Comparison of ENCODE assay signal across 8 cellular contexts in the genomic region with DNA sequence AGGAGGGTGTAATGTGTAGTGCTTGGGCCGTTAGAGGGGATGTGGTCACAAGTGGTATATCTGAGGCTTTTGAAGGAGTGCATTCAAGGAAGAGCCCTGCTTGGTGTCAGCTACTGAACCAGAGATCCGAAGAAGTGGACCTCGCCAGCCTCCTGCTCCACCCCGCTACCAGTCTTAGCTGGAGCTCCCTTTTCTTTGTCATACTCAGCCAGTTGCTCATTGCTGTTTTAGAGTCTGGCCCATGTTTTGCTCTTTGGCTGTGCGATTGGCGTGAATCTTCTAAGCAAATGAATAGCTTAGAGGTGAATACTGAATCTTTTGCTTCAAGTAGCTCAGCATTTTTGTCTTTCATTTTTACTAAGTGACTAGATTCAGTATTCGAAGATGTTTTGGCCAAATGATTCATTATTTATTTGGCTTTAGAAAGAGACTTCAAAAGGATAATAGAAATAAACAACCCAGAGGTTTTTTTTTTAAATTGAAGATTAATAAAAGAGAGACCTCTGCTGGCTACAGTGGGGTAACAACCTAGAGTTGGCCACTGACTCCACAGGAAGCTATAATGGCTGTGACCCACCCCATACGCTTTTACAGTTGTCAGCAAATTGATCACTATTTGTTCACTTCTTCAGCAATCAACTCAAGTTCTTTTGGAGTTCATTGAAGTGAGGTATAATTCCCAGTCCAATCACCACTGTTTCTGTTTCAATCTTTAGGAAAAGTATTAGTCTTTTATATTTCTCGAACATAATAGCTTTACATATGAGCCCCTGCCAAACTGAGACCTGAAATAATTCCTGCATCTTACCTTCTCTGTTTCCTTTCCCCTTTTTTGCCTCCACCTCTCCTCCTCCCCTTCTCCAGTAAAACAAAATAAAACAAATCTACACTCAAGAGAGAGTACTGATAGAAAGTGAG. TPM values are rescaled to one million over a fixed set of nuclear protein-coding genes. Genes with fewer than 3 reads are reported as not detected.
DNase-seq lines count a peak whose midpoint lies in the region; ATAC-seq and TF ChIP-seq lines count a peak whose summit lies in the region.

No MANE protein-coding gene starts in this region.

- intact Hi-C loops in left ventricle myocardium superior (cut with micrococcal nuclease), result no loop called here
- intact Hi-C loops in lower leg skin (cut with DNase I; ENCODE audit: low total_unique reads), result no loop called here

- CTCF ChIA-PET in BJ (lab: Yijun Ruan, JAX), result interaction anchor here (0.6 to 3.7 kb wide), 27 partner anchors 10 to 1178 kb away, joined by 3 to 16 read pairs (median 3); a partner anchor contains a TSS

- H3K4me3 ChIP-seq in BJ (ENCODE audit: low read depth, low read length) (peak overlapping the region; percentile 7; the same call in 1 of the 2 replicates), adipocyte (ENCODE audit: low read length) (peak overlapping the region; percentile 72), skeletal muscle satellite cell (ENCODE audit: low read length) (peak overlapping the region; percentile 32), lower leg skin (ENCODE audit: low read depth, poor library complexity, severe bottlenecking) (no peak overlapping the region)

- H3K9ac ChIP-seq in adipocyte (ENCODE audit: low read length), result peak overlapping the region; percentile 66
- H3K9ac ChIP-seq in skeletal muscle satellite cell (ENCODE audit: low read depth, low read length), result peak overlapping the region; percentile 72

- H3K4me1 ChIP-seq in adipocyte (ENCODE audit: control insufficient read depth, insufficient read depth, low read length), result peaks cover 30% of the 10 kb centered on the region
- H3K4me1 ChIP-seq in skeletal muscle satellite cell (ENCODE audit: control insufficient read depth, insufficient read depth, low read length), result peaks cover 22% of the 10 kb centered on the region

- POLR2A ChIA-PET in BJ (lab: Charles Lee), result interaction anchor here (0.6 to 1.4 kb wide), 4 partner anchors 10 to 474 kb away, joined by 3 to 4 read pairs (median 4); no protein-coding TSS in a partner anchor

- H3K4me2 ChIP-seq in skeletal muscle satellite cell (ENCODE audit: low read length), result peak overlapping the region; percentile 83

- no peaks in the 10 kb centered on the region for H3K9me3 ChIP-seq in adipocyte (ENCODE audit: control insufficient read depth, low read length)
- H3K9me3 ChIP-seq in skeletal muscle satellite cell (replicated peaks; ENCODE audit: low read length), result no peaks in the 10 kb centered on the region

- 23 to 25% methylated on average over 9 of the region's 9 CpGs for WGBS in lower leg skin, 2 donors

- TF ChIP-seq POLR2A in lower leg skin (IDR thresholded peaks at IDR 0.05), result no peak

- peak; percentile 56 for TF ChIP-seq CTCF in BJ (IDR thresholded peaks at IDR 0.05; ENCODE audit: insufficient read depth, low read depth, low read length)
- no peak for TF ChIP-seq CTCF in lower leg skin (IDR thresholded peaks at IDR 0.05)

- ATAC-seq in GM18520 (IDR thresholded peaks at IDR 0.05; ENCODE audit: unreplicated experiment), result peak; percentile 42
- peak; percentile 63 for ATAC-seq in HG03097 (IDR thresholded peaks at IDR 0.05; ENCODE audit: low FRiP score, unreplicated experiment)
- peak; percentile 77 for ATAC-seq in left ventricle myocardium superior

- no peaks in the 10 kb centered on the region for H3K27me3 ChIP-seq in BJ (ENCODE audit: control insufficient read depth, insufficient read depth, low read length)
- H3K27me3 ChIP-seq in adipocyte (replicated peaks; ENCODE audit: control insufficient read depth, insufficient read depth, low read length), result no peaks in the 10 kb centered on the region
- no peaks in the 10 kb centered on the region for H3K27me3 ChIP-seq in skeletal muscle satellite cell (ENCODE audit: control insufficient read depth, insufficient read depth, low read length)

- peak; percentile 59 for DNase-seq in BJ (ENCODE audit: low read depth)
- DNase-seq in OCI-M1 (lab: John Stamatoyannopoulos, UW), result peak; percentile 85
- DNase-seq in adipocyte (ENCODE audit: low read depth), result peak; percentile 78
- DNase-seq in left ventricle myocardium superior, result no peak
- no peak for DNase-seq in lower leg skin (ENCODE audit: low spot score in 2 of 2)

- H3K36me3 ChIP-seq in BJ (ENCODE audit: control insufficient read depth, insufficient read depth, low read length), result no peaks in the 10 kb centered on the region
- H3K36me3 ChIP-seq in adipocyte (ENCODE audit: control insufficient read depth, insufficient read depth, low read length, severe bottlenecking), result no peaks in the 10 kb centered on the region
- no peaks in the 10 kb centered on the region for H3K36me3 ChIP-seq in skeletal muscle satellite cell (ENCODE audit: insufficient read depth, low read length)

RNA-seq across cellular contexts. Expression of a gene that starts 19.9 kb away (rescaled TPM):
- 19.7 and 21.7 TPM in 2 replicates for polyA plus RNA-seq in BJ (2011; rRNA removed)
- 11.6 and 17.5 TPM in 2 replicates for polyA minus RNA-seq in BJ (2011; rRNA and poly(A)+ RNA removed)
- total RNA-seq in left ventricle myocardium superior (40.9 TPM), lower leg skin (100 to 1,000 TPM in 3 of 4 donors, 10 to 100 TPM in 1; 74.3 to 104 (median 101) TPM)
- total RNA-seq in skeletal muscle satellite cell (2012; rRNA removed), result 13.9 and 17.5 TPM in 2 replicates

RNA-seq across cellular contexts. Expression of a gene that starts 41.0 kb away (rescaled TPM):
- polyA plus RNA-seq in BJ (2011; rRNA removed), result 0.42 and 0.60 TPM in 2 replicates
- 0.21 and 0.57 TPM in 2 replicates for polyA minus RNA-seq in BJ (2011; rRNA and poly(A)+ RNA removed)
- not detected for total RNA-seq in left ventricle myocardium superior
- 0.22 and 0.25 TPM in 2 replicates for total RNA-seq in skeletal muscle satellite cell (2012; rRNA removed)
- total RNA-seq in lower leg skin, result under 1 TPM in 1 of 4 donors, not detected in 3; 0.13 TPM

RNA-seq across cellular contexts. Expression of a gene that starts 48.4 kb away (rescaled TPM):
- 7.2 and 8.7 TPM in 2 replicates for polyA plus RNA-seq in BJ (2011; rRNA removed)
- polyA minus RNA-seq in BJ (2011; rRNA and poly(A)+ RNA removed), result 6.0 and 7.0 TPM in 2 replicates
- total RNA-seq in left ventricle myocardium superior, result 21.3 TPM
- 3.3 and 3.8 TPM in 2 replicates for total RNA-seq in skeletal muscle satellite cell (2012; rRNA removed)
- total RNA-seq in lower leg skin, result 10 to 100 TPM; 26.1 to 89.7 (median 34.7) TPM

Comparison
In these comparisons a context has a peak if more than half of its experiments do, and no peak if none do; other contexts are left out.
1. DNase-seq: peak in BJ (single experiment), OCI-M1 (single experiment) and adipocyte (single experiment); none in left ventricle myocardium superior (single experiment) and lower leg skin (0 of 2).
2. Peak in every context shown above with its lines, with median percentiles within 50 percentile points of each other: ATAC-seq.